8 cellular contexts compared by ENCODE assay signal in the genomic region with DNA sequence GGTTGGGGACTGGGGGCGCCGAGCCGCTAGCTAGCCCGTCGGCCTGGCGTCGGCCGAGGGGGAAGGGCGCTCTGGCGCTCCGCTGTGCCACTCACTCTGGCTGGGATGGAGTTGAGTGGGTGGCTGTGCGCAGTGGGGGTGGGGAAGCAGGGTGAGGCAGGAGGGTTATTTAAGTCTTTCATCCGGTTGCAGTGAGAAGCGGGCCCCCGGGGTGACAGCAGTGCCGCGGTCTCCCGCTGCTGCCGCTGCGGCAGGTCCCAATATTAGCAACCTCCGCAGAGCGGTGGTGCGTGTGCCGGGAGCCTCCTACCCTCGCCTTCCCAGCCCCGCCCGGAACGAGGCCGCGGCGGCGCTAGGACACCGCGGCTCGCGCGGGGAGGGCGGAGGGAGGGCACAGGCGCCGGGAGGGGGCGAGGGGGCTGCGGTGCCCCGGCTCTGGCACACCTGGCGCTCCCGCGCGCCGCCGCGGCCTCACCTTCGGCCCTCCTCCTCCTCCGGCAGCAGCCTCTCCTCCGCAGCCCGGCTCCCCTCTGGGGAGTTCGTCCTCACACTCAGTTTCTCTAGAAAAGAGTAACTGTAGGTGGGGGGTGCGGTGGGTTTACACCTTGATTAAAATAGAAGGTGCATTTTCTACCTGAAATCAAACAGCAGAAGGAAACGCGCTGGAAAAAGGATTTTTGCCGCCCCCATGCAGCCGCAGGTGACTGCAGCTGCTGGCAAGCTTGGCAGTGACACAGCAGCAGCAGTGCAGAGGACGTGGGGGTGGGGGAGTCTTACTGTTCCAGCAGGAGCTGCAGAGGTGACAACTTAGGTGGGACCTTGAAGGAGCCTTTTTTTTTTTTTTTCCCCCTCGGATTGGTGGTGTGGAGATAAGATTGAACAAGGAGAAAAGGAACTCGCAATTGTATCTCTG. TPM values are rescaled to one million over a fixed set of nuclear protein-coding genes. Genes with fewer than 3 reads are reported as not detected.
DNase-seq lines count a peak whose midpoint lies in the region; FAIRE-seq and TF ChIP-seq lines count a peak whose summit lies in the region.

No MANE protein-coding gene starts in this region.

- H3K9me3 Mint-ChIP-seq in activated naive CD8-positive, alpha-beta T cell treated with anti-CD3 and anti-CD28 coated beads for 36 hours, result no peaks in the 10 kb centered on the region

- peaks cover 76% of the 10 kb centered on the region for H3K27me3 ChIP-seq in iPS-18a (ENCODE audit: control insufficient read depth, insufficient read depth, low read length)
- peaks cover 26 to 49% (median 47%) of the 10 kb centered on the region in 3 donors for H3K27me3 ChIP-seq in skeletal muscle tissue (ENCODE audit: control insufficient read depth in 3 of 3, insufficient read depth in 3 of 3, low read length in 3 of 3)
- peaks cover 66% of the 10 kb centered on the region for H3K27me3 ChIP-seq in PC-9 (ENCODE audit: insufficient read depth, low read depth)

- TF ChIP-seq CTCF in GM10248 (IDR thresholded peaks at IDR 0.05; ENCODE audit: control extremely low read depth, extremely low read depth, low read depth, missing control alignments), result no peak
- no peak for TF ChIP-seq CTCF in PC-9 (conservative IDR thresholded peaks at IDR 0.05)
- no peak for TF ChIP-seq CTCF in lower leg skin (IDR thresholded peaks at IDR 0.05)

- CTCF ChIA-PET in GM10248 (lab: Yijun Ruan, JAX), result interaction anchor here (2.2 kb wide), 1 partner anchor 37 kb away, joined by 9 read pairs; no protein-coding TSS in a partner anchor
- CTCF ChIA-PET in PC-9 (lab: Charles Lee), result no interaction called here

- no peaks in the 10 kb centered on the region for H3F3A ChIP-seq in PC-9 (ENCODE audit: insufficient read depth, low read depth)

- H3K79me2 ChIP-seq in PC-9 (ENCODE audit: low read depth), result no peaks in the 10 kb centered on the region

- H3K4me1 Mint-ChIP-seq in activated naive CD8-positive, alpha-beta T cell treated with anti-CD3 and anti-CD28 coated beads for 36 hours, result peaks cover 26% of the 10 kb centered on the region

- peak overlapping the region; percentile 73 for H3K4me3 Mint-ChIP-seq in activated naive CD8-positive, alpha-beta T cell treated with anti-CD3 and anti-CD28 coated beads for 36 hours

- TF ChIP-seq POLR2A in lower leg skin (IDR thresholded peaks at IDR 0.05), result no peak
- no peak for TF ChIP-seq POLR2A in GM12891 (IDR thresholded peaks at IDR 0.05; ENCODE audit: low read depth, low read length)

- H3K4me3 ChIP-seq in iPS-18a (ENCODE audit: low read length), result peak overlapping the region; percentile 61
- H3K4me3 ChIP-seq in skeletal muscle tissue (ENCODE audit: low read length in 3 of 3), result peak overlapping the region; percentile 52 to 62 (median 57)
- no peak overlapping the region for H3K4me3 ChIP-seq in PC-9
- H3K4me3 ChIP-seq in lower leg skin (ENCODE audit: low read depth, poor library complexity, severe bottlenecking), result no peak overlapping the region

- H3K4me1 ChIP-seq in iPS-18a (ENCODE audit: control insufficient read depth, low read depth, low read length), result peaks cover 25% of the 10 kb centered on the region
- peaks cover 21 to 31% (median 29%) of the 10 kb centered on the region in 3 donors for H3K4me1 ChIP-seq in skeletal muscle tissue (ENCODE audit: control insufficient read depth in 3 of 3, insufficient read depth in 3 of 3, low read length in 3 of 3)
- no peaks in the 10 kb centered on the region for H3K4me1 ChIP-seq in PC-9 (replicated peaks; ENCODE audit: insufficient read depth)

- no peak overlapping the region for H3K4me2 ChIP-seq in PC-9

- H3K27me3 Mint-ChIP-seq in activated naive CD8-positive, alpha-beta T cell treated with anti-CD3 and anti-CD28 coated beads for 36 hours, result peaks cover 42% of the 10 kb centered on the region

- DNase-seq in GM10248 (ENCODE audit: extremely low spot score) (peak; percentile 35), NCI-H526 treated with DMSO at 0.1 percent for 48 hours (lab: John Stamatoyannopoulos, UW) (peak; percentile 78), PC-9 (no peak), lower leg skin (ENCODE audit: low spot score in 2 of 2) (no peak), GM12891 (ENCODE audit: insufficient read length, low spot score) (no peak)
- peak; percentile 53 for DNase-seq in activated naive CD8-positive, alpha-beta T cell treated with anti-CD3 and anti-CD28 coated beads for 36 hours

- no peak for FAIRE-seq in GM12891 (lab: Jason Lieb, UNC)

- H3K27ac Mint-ChIP-seq in activated naive CD8-positive, alpha-beta T cell treated with anti-CD3 and anti-CD28 coated beads for 36 hours, result no peak overlapping the region

- no peaks in the 10 kb centered on the region for H4K20me1 ChIP-seq in PC-9 (ENCODE audit: insufficient read depth)

- H3K27ac ChIP-seq in iPS-18a (ENCODE audit: low read length), result no peak overlapping the region
- peak overlapping the region; percentile 44 for H3K27ac ChIP-seq in skeletal muscle tissue (ENCODE audit: low read depth, low read length)
- H3K27ac ChIP-seq in PC-9, result no peak overlapping the region

- no peaks in the 10 kb centered on the region for H3K36me3 Mint-ChIP-seq in activated naive CD8-positive, alpha-beta T cell treated with anti-CD3 and anti-CD28 coated beads for 36 hours

- H3K9me3 ChIP-seq in iPS-18a (ENCODE audit: control insufficient read depth, low read depth, low read length), result no peaks in the 10 kb centered on the region
- no peaks in the 10 kb centered on the region for H3K9me3 ChIP-seq in skeletal muscle tissue (ENCODE audit: control insufficient read depth in 3 of 3, low read length in 3 of 3)
- H3K9me3 ChIP-seq in PC-9 (ENCODE audit: insufficient read depth, low read depth), result no peaks in the 10 kb centered on the region

- intact Hi-C loops in PC-9 (cut with micrococcal nuclease; ENCODE audit: unreplicated experiment), result no loop called here
- intact Hi-C loops in lower leg skin (cut with DNase I; ENCODE audit: low total_unique reads), result no loop called here

- BruUV-seq in PC-9 (replicated peaks; lab: Mats Ljungman, UMichigan), result no TSS peak

- POLR2A ChIA-PET in GM10248 (lab: Yijun Ruan, JAX) (no interaction called here), PC-9 (lab: Charles Lee; ENCODE audit: unreplicated experiment) (no interaction called here)

- H3K9me2 ChIP-seq in PC-9 (ENCODE audit: insufficient read depth), result no peaks in the 10 kb centered on the region

- H2AFZ ChIP-seq in PC-9, result no peak overlapping the region

- H3K36me3 ChIP-seq in iPS-18a (ENCODE audit: control insufficient read depth, low read depth, low read length) (no peaks in the 10 kb centered on the region), skeletal muscle tissue (ENCODE audit: control insufficient read depth in 3 of 3, insufficient read depth in 3 of 3, low read length in 3 of 3) (no peaks in the 10 kb centered on the region), PC-9 (ENCODE audit: low read depth) (no peaks in the 10 kb centered on the region)

- H3K9ac ChIP-seq in iPS-18a (ENCODE audit: low read length), result no peak overlapping the region
- peak overlapping the region in 1 of 3 donors; percentile 33 for H3K9ac ChIP-seq in skeletal muscle tissue (ENCODE audit: low read depth in 1 of 3, low read length in 3 of 3)

- WGBS in lower leg skin, 2 donors, result 3 to 4% methylated on average over 33 to 39 of the region's 63 CpGs

TF ChIP-seq in GM12891, 5 proteins besides CTCF, POLR2A, EP300 and RAD21:
- TF ChIP-seq TAF1 (IDR thresholded peaks at IDR 0.05; ENCODE audit: low read depth, low read length), result no peak
- no peak for TF ChIP-seq SPI1 (IDR thresholded peaks at IDR 0.05; ENCODE audit: low read depth, low read length)
- no peak for TF ChIP-seq POLR2AphosphoS5 (IDR thresholded peaks at IDR 0.05; ENCODE audit: low read depth, low read length)
- TF ChIP-seq PAX5 (IDR thresholded peaks at IDR 0.05; ENCODE audit: insufficient read depth, low read length, severe bottlenecking), result no peak
- no peak for TF ChIP-seq POU2F2 (IDR thresholded peaks at IDR 0.05; ENCODE audit: low read depth, low read length)

RNA-seq across cellular contexts. Expression of a gene that starts 4.5 kb away (rescaled TPM):
- total RNA-seq in activated naive CD8-positive, alpha-beta T cell treated with anti-CD3 and anti-CD28 coated beads for 36 hours, result under 1 TPM; 0.25 to 0.50 TPM
- total RNA-seq in skeletal muscle tissue (3.7 TPM), PC-9 (2021) (not detected in 2 replicates), lower leg skin (under 1 TPM in 3 of 4 donors, not detected in 1; 0.13 to 0.25 (median 0.15) TPM)
- not detected for polyA plus RNA-seq in GM12891 (2012; ENCODE audit: low read depth, missing spikeins)

Comparison
In these comparisons a context has a peak if more than half of its experiments do, and no peak if none do; other contexts are left out.
1. DNase-seq: peak in GM10248 (single experiment), NCI-H526 treated with DMSO at 0.1 percent for 48 hours (single experiment) and activated naive CD8-positive, alpha-beta T cell treated with anti-CD3 and anti-CD28 coated beads for 36 hours (single experiment); none in PC-9 (0 of 2), lower leg skin (0 of 2) and GM12891 (single experiment).
2. H3K4me3 ChIP-seq: peak in iPS-18a (single experiment) and skeletal muscle tissue (3 of 3); none in PC-9 (single experiment) and lower leg skin (single experiment).